Comparison of ENCODE assay signal across 1 cellular context in the genomic region with DNA sequence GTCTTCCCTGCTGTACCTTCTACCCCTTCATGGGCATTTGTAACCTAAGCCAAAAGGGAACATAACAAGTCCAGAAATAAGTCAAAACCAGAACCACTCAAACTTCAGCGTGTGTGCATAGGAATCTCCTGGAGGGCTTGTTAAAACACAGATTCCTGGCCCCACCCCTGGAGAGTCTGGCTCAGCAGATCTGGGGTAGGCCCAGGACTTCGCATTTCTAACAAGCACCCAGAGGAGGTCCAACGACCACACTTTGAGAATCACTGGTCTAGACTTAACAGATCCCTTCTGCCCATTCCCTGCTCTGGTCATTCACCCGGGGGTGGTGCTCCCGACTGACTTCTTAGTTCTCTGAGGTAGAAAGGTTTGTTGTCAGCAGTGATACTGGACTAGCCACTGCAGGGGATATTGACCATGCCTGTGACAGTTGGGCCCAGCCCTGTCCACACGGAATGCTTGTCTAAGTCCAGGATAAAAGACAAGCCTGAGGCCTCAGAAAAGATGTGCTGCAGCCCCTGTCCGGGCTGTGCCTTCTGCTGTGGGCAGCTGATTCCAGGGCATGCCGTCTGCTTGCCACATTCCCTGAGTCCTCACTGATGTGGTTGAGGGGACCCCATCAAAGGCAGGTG.
TF ChIP-seq lines count a peak whose summit lies in the region.

No MANE protein-coding gene starts in this region.

TF ChIP-seq in IMR-90, 13 proteins besides CTCF, POLR2A, EP300 and RAD21:
- TF ChIP-seq CEBPB (IDR thresholded peaks at IDR 0.05; ENCODE audit: low read depth, low read length) (no peak), MXI1 (IDR thresholded peaks at IDR 0.05; ENCODE audit: borderline replicate concordance, low read depth, low read length) (no peak), BHLHE40 (IDR thresholded peaks at IDR 0.05; ENCODE audit: low read depth, low read length) (no peak), RCOR1 (IDR thresholded peaks at IDR 0.05; ENCODE audit: insufficient replicate concordance, low read length) (no peak), MAZ (IDR thresholded peaks at IDR 0.05; ENCODE audit: borderline replicate concordance, low read depth, low read length) (no peak), MAFK (IDR thresholded peaks at IDR 0.05; ENCODE audit: low read depth, low read length) (no peak), FOS (IDR thresholded peaks at IDR 0.05; ENCODE audit: low read depth, low read length) (no peak), SMC3 (IDR thresholded peaks at IDR 0.05; ENCODE audit: low read depth, low read length) (no peak), CHD1 (IDR thresholded peaks at IDR 0.05; ENCODE audit: low read depth, low read length) (no peak)
- TF ChIP-seq, protein P1, sequence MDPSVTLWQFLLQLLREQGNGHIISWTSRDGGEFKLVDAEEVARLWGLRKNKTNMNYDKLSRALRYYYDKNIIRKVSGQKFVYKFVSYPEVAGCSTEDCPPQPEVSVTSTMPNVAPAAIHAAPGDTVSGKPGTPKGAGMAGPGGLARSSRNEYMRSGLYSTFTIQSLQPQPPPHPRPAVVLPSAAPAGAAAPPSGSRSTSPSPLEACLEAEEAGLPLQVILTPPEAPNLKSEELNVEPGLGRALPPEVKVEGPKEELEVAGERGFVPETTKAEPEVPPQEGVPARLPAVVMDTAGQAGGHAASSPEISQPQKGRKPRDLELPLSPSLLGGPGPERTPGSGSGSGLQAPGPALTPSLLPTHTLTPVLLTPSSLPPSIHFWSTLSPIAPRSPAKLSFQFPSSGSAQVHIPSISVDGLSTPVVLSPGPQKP (IDR thresholded peaks at IDR 0.05; ENCODE audit: borderline replicate concordance, low read depth, low read length) = no peak
- TF ChIP-seq, protein P2, sequence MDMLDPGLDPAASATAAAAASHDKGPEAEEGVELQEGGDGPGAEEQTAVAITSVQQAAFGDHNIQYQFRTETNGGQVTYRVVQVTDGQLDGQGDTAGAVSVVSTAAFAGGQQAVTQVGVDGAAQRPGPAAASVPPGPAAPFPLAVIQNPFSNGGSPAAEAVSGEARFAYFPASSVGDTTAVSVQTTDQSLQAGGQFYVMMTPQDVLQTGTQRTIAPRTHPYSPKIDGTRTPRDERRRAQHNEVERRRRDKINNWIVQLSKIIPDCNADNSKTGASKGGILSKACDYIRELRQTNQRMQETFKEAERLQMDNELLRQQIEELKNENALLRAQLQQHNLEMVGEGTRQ (IDR thresholded peaks at IDR 0.05; ENCODE audit: low read depth, low read length) = no peak
